22 cellular contexts compared by ENCODE assay signal in genomic region chr2:215746507-215747243, GRCh38.
A peak's percentile ranks its signal among the peaks of the same experiment; 100 is the strongest.
DNase-seq lines count a peak whose midpoint lies in the region; ATAC-seq and TF ChIP-seq lines count a peak whose summit lies in the region.
"Had no signal": no experiment of that assay in that cellular context is flagged by ENCODE, and none has a peak within 500 bp of the region (broad histone marks: within the 10 kb centered on the region; RNA-seq: fewer than 3 reads in every experiment).

No MANE protein-coding gene starts in this region.

- ATAC-seq in activated T-cell treated with anti-CD3 and anti-CD28 coated beads, Interleukin-2, amount 50 U/mL, for 4 hours: peak; percentile 70 to 77
- ATAC-seq in right lobe of liver: peak in 2 of 4 donors; percentile 1 to 2
- ATAC-seq: heart left ventricle, natural killer cell, Panc1, sciatic nerve had no signal

- H3K27me3 Mint-ChIP-seq in activated T-cell treated with anti-CD3 and anti-CD28 coated beads, Interleukin-2, amount 50 U/mL, for 4 hours (ENCODE audit: low read depth): peaks cover 2% of the 10 kb centered on the region

- H3K79me2 ChIP-seq in ACC112 (ENCODE audit: control insufficient read depth, insufficient read depth, low read length, unreplicated experiment): no peaks in the 10 kb centered on the region
- H3K79me2 ChIP-seq: parathyroid adenoma had no signal

- WGBS in right lobe of liver (ENCODE audit: insufficient coverage, low coverage, low lambda C conversion rate, missing lambda C conversion rate): 48% methylated on average over 6 of the region's 7 CpGs

- no peaks in the 10 kb centered on the region for H3K27me3 ChIP-seq in ACC112 (ENCODE audit: insufficient read depth, low read length)
- H3K27me3 ChIP-seq in right lobe of liver: no peaks in the 10 kb centered on the region
- no peaks in the 10 kb centered on the region for H3K27me3 ChIP-seq in colonic mucosa
- H3K27me3 ChIP-seq: heart left ventricle had no signal

- H3K4me1 Mint-ChIP-seq in activated T-cell treated with anti-CD3 and anti-CD28 coated beads, Interleukin-2, amount 50 U/mL, for 4 hours (ENCODE audit: low read depth): peaks cover 32% of the 10 kb centered on the region
- H3K4me1 Mint-ChIP-seq: B cell had no signal

- peak overlapping the region; percentile 68 for H2AFZ ChIP-seq in ACC112 (ENCODE audit: low read length, unreplicated experiment)
- H2AFZ ChIP-seq: parathyroid adenoma had no signal

- H3K36me3 Mint-ChIP-seq in activated T-cell treated with anti-CD3 and anti-CD28 coated beads, Interleukin-2, amount 50 U/mL, for 4 hours (ENCODE audit: insufficient read depth): no peaks in the 10 kb centered on the region
- H3K36me3 Mint-ChIP-seq: mesothelial cell of epicardium, natural killer cell had no signal

- DNase-seq in activated CD4-positive, alpha-beta T cell treated with anti-CD3 and anti-CD28 coated beads for 48 hours: peak; percentile 71
- no peak for DNase-seq in activated CD4-positive, alpha-beta T cell treated with anti-CD3 and anti-CD28 coated beads for 4 hours
- no peak for DNase-seq in activated T-cell treated with anti-CD3 and anti-CD28 coated beads, Interleukin-2, amount 50 U/mL, for 4 hours
- DNase-seq in right lobe of liver (peak in 1 of 3 donors; percentile 65), colonic mucosa (no peak), glomerular visceral epithelial cell (ENCODE audit: extremely low spot score) (no peak), NCI-H187 treated with DMSO at 0.1 percent for 48 hours (lab: John Stamatoyannopoulos, UW) (no peak)
- DNase-seq: 8988T; activated CD4-positive, CD25-positive, alpha-beta regulatory T cell; cortex of kidney; heart left ventricle; natural killer cell; NCI-H1092; NCI-H2081; substantia nigra had no signal

- peaks cover 58% of the 10 kb centered on the region for H3K4me1 ChIP-seq in ACC112 (ENCODE audit: control insufficient read depth, insufficient read depth, low read length, unreplicated experiment)
- H3K4me1 ChIP-seq in right lobe of liver: peaks cover 0 to 59% (median 21%) of the 10 kb centered on the region in 4 donors
- no peaks in the 10 kb centered on the region for H3K4me1 ChIP-seq in colonic mucosa

- H3K9me3 ChIP-seq in right lobe of liver: no peaks in the 10 kb centered on the region
- H3K9me3 ChIP-seq in colonic mucosa: no peaks in the 10 kb centered on the region
- H3K9me3 ChIP-seq: heart left ventricle had no signal

- 0 out of 2 replicates have a peak overlapping the region, but pooled peaks have one; percentile 4 for H3K27ac ChIP-seq in ACC112 (ENCODE audit: low read depth, low read length)
- H3K27ac ChIP-seq in right lobe of liver: peak overlapping the region in 2 of 3 donors; percentile 79 to 95
- no peak overlapping the region for H3K27ac ChIP-seq in colonic mucosa
- H3K27ac ChIP-seq: parathyroid adenoma, SK-N-MC had no signal

- H3K4me3 ChIP-seq in ACC112 (ENCODE audit: low read depth, low read length): no peak overlapping the region
- no peak overlapping the region for H3K4me3 ChIP-seq in right lobe of liver
- no peak overlapping the region for H3K4me3 ChIP-seq in colonic mucosa
- H3K4me3 ChIP-seq: heart left ventricle, SK-N-MC had no signal

- no peak for TF ChIP-seq POLR2A in right lobe of liver (IDR thresholded peaks at IDR 0.05)

- H3K9me3 Mint-ChIP-seq in activated T-cell treated with anti-CD3 and anti-CD28 coated beads, Interleukin-2, amount 50 U/mL, for 4 hours: no peaks in the 10 kb centered on the region
- H3K9me3 Mint-ChIP-seq: natural killer cell had no signal

- no peak overlapping the region for H3K9ac ChIP-seq in colonic mucosa (ENCODE audit: low read depth in 2 of 2, low read length in 2 of 2)
- H3K9ac ChIP-seq: parathyroid adenoma had no signal

- no peak for TF ChIP-seq CTCF in right lobe of liver (IDR thresholded peaks at IDR 0.05)
- no peak for TF ChIP-seq CTCF in colonic mucosa (IDR thresholded peaks at IDR 0.05)

- intact Hi-C loops in right lobe of liver (cut with DNase I): no loop called here
- intact Hi-C loops in colonic mucosa (cut with DNase I): no loop called here

- no peak overlapping the region for H3K4me3 Mint-ChIP-seq in activated T-cell treated with anti-CD3 and anti-CD28 coated beads, Interleukin-2, amount 50 U/mL, for 4 hours
- H3K4me3 Mint-ChIP-seq: B cell, mesothelial cell of epicardium, natural killer cell had no signal

- H3K36me3 ChIP-seq in ACC112 (ENCODE audit: insufficient read depth, low read length) (no peaks in the 10 kb centered on the region), right lobe of liver (no peaks in the 10 kb centered on the region), colonic mucosa (no peaks in the 10 kb centered on the region)
- H3K36me3 ChIP-seq: heart left ventricle had no signal
